ENCODE assay signal across 1 cellular context in genomic region chr1:19418503-19418971, GRCh38.
TF ChIP-seq lines count a peak whose summit lies in the region.

No MANE protein-coding gene starts in this region.

TF ChIP-seq in GM23338, 12 proteins besides CTCF, POLR2A, EP300 and RAD21 (continued from another document):
- TF ChIP-seq ETS1 (IDR thresholded peaks at IDR 0.05) (no peak), POLR2AphosphoS5 (IDR thresholded peaks at IDR 0.05; ENCODE audit: low read depth) (no peak)
